Comparison of ENCODE assay signal across 17 cellular contexts in the genomic region with DNA sequence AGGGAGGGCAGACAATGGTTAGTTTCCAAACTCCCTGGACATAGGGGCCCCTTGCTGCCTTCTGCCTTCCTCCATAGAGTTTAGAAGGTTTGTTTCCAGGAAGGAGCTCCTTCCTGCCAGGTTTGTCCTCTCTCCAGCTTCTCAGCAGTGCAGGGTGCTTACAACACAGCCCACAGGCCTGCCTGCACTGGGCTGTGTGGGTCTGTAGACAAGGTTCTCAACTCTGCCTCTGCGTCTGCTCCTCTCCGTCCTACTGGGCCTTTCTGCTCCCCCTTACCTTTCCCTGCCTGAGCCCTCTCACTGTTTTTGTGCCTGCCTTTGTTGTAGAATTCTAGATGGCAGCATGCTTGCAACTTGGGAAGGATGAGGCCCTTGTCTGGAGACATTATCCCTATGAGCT.
DNase-seq lines count a peak whose midpoint lies in the region; ATAC-seq, FAIRE-seq and TF ChIP-seq lines count a peak whose summit lies in the region.
"Had no signal": no experiment of that assay in that cellular context is flagged by ENCODE, and none has a peak within 500 bp of the region (broad histone marks: within the 10 kb centered on the region; RNA-seq: fewer than 3 reads in every experiment).

No MANE protein-coding gene starts in this region.

- TF ChIP-seq EP300 in H1 (IDR thresholded peaks at IDR 0.05; ENCODE audit: borderline replicate concordance in 1 of 2, low read depth in 2 of 2, low read length in 2 of 2): no peak

- H3K23ac ChIP-seq in H1 (ENCODE audit: insufficient read length): no peak overlapping the region

- no peak overlapping the region for H2AK5ac ChIP-seq in H1 (ENCODE audit: low read depth, low read length)

- H3K4me3 ChIP-seq in left ventricle myocardium inferior: no peak overlapping the region
- H3K4me3 ChIP-seq in H1 (ENCODE audit: extremely low read depth in 1 of 4, insufficient read depth in 2 of 4, low read depth in 3 of 4, low read length in 4 of 4): no peak overlapping the region
- no peak overlapping the region for H3K4me3 ChIP-seq in vagina
- H3K4me3 ChIP-seq: breast epithelium had no signal

- H4K8ac ChIP-seq in H1 (ENCODE audit: extremely low read depth, insufficient read depth, low read length): no peak overlapping the region

- peak overlapping the region; percentile 38 for H3K27ac Mint-ChIP-seq in osteocyte (ENCODE audit: unreplicated experiment)
- no peak overlapping the region for H3K27ac Mint-ChIP-seq in activated CD8-positive, alpha-beta T cell treated with anti-CD3 and anti-CD28 coated beads, Interleukin-2, amount 10 ng/mL, durations not matched to agents 7 days and 5 days
- H3K27ac Mint-ChIP-seq: dendritic cell treated with granulocyte-macrophage colony-stimulating factor and Interleukin-4, amounts not matched to agents 40 ng/mL and 50 ng/mL, for 4 days; IgD-negative memory B cell; progenitor cell of endocrine pancreas had no signal

- H3K18ac ChIP-seq in H1 (ENCODE audit: extremely low read depth, low read length): 0 out of 2 replicates have a peak overlapping the region, but pooled peaks have one; percentile 16

- H2BK120ac ChIP-seq in H1 (replicated peaks; ENCODE audit: low read depth, low read length): no peak overlapping the region

- H3K4me1 ChIP-seq in left ventricle myocardium inferior (peaks cover 96% of the 10 kb centered on the region), H1 (replicated peaks in 1 of 4; ENCODE audit: control insufficient read depth in 3 of 4, insufficient read depth in 4 of 4, low read length in 3 of 4) (peaks cover 0 to 6% (median 0%) of the 10 kb centered on the region in 4 experiments; a peak in 3 of 7 replicates), vagina (peaks cover 42% of the 10 kb centered on the region)
- H3K4me1 ChIP-seq: breast epithelium had no signal

- TF ChIP-seq CTCF in left ventricle myocardium inferior (IDR thresholded peaks at IDR 0.05; ENCODE audit: borderline replicate concordance): no peak
- TF ChIP-seq CTCF in H1 (IDR thresholded peaks at IDR 0.05; ENCODE audit: control extremely low read depth in 1 of 3, insufficient read depth in 1 of 3, low read depth in 1 of 3, low read length in 3 of 3): no peak
- no peak for TF ChIP-seq CTCF in osteocyte (IDR thresholded peaks at IDR 0.05)
- no peak for TF ChIP-seq CTCF in vagina (IDR thresholded peaks at IDR 0.05)

- no peak for TF ChIP-seq RAD21 in H1 (IDR thresholded peaks at IDR 0.05 in 1 of 2, conservative IDR thresholded peaks at IDR 0.05 in 1 of 2; ENCODE audit: low read depth in 2 of 2, low read length in 2 of 2)

- no peaks in the 10 kb centered on the region for H4K20me1 ChIP-seq in H1 (replicated peaks in 1 of 2; ENCODE audit: control insufficient read depth in 1 of 2, insufficient read depth in 2 of 2, low read length in 2 of 2)

- H3K79me1 ChIP-seq in H1 (ENCODE audit: low read depth, low read length): no peaks in the 10 kb centered on the region; the same call in 1 of the 2 replicates

- no peaks in the 10 kb centered on the region for H3K23me2 ChIP-seq in H1 (ENCODE audit: low read depth, low read length)

- H3K9me3 Mint-ChIP-seq in osteocyte (ENCODE audit: unreplicated experiment): no peaks in the 10 kb centered on the region
- H3K9me3 Mint-ChIP-seq in activated CD8-positive, alpha-beta T cell treated with anti-CD3 and anti-CD28 coated beads, Interleukin-2, amount 10 ng/mL, durations not matched to agents 7 days and 5 days (ENCODE audit: insufficient read depth): no peaks in the 10 kb centered on the region
- H3K9me3 Mint-ChIP-seq: dendritic cell treated with granulocyte-macrophage colony-stimulating factor and Interleukin-4, amounts not matched to agents 40 ng/mL and 50 ng/mL, for 4 days; IgD-negative memory B cell; nephron had no signal

- peak overlapping the region; percentile 28; the same call in 1 of the 2 replicates for H2BK5ac ChIP-seq in H1 (ENCODE audit: low read depth, low read length)

- no peak overlapping the region for H3K56ac ChIP-seq in H1 (replicated peaks; ENCODE audit: insufficient read length, low read depth, low read length)

- no peak overlapping the region for H3K4ac ChIP-seq in H1 (replicated peaks; ENCODE audit: insufficient read length, low read depth, low read length)

- no peaks in the 10 kb centered on the region for H3K27me3 Mint-ChIP-seq in osteocyte (ENCODE audit: unreplicated experiment)
- H3K27me3 Mint-ChIP-seq in activated CD8-positive, alpha-beta T cell treated with anti-CD3 and anti-CD28 coated beads, Interleukin-2, amount 10 ng/mL, durations not matched to agents 7 days and 5 days (ENCODE audit: low read depth): peaks cover 37% of the 10 kb centered on the region
- H3K27me3 Mint-ChIP-seq: IgD-negative memory B cell had no signal

- H3K36me3 ChIP-seq in left ventricle myocardium inferior: no peaks in the 10 kb centered on the region
- H3K36me3 ChIP-seq in H1 (ENCODE audit: control insufficient read depth in 2 of 4, insufficient read depth in 4 of 4, low read length in 3 of 4): no peaks in the 10 kb centered on the region
- H3K36me3 ChIP-seq in vagina: no peaks in the 10 kb centered on the region
- H3K36me3 ChIP-seq: breast epithelium had no signal

- H3K4me1 Mint-ChIP-seq in osteocyte (ENCODE audit: unreplicated experiment): peaks cover 30% of the 10 kb centered on the region
- H3K4me1 Mint-ChIP-seq in activated CD8-positive, alpha-beta T cell treated with anti-CD3 and anti-CD28 coated beads, Interleukin-2, amount 10 ng/mL, durations not matched to agents 7 days and 5 days (ENCODE audit: low read depth): peaks cover 30% of the 10 kb centered on the region

- H4K5ac ChIP-seq in H1 (ENCODE audit: insufficient read length, low read depth, low read length): no peak overlapping the region

- no peak overlapping the region for H4K91ac ChIP-seq in H1 (replicated peaks; ENCODE audit: insufficient read length, low read length)

- H3K36me3 Mint-ChIP-seq in osteocyte (ENCODE audit: unreplicated experiment): no peaks in the 10 kb centered on the region
- no peaks in the 10 kb centered on the region for H3K36me3 Mint-ChIP-seq in activated CD8-positive, alpha-beta T cell treated with anti-CD3 and anti-CD28 coated beads, Interleukin-2, amount 10 ng/mL, durations not matched to agents 7 days and 5 days (ENCODE audit: low read depth)

- no peak overlapping the region for H3K9ac ChIP-seq in H1 (replicated peaks in 1 of 4; ENCODE audit: extremely low read depth in 1 of 4, low read depth in 3 of 4, low read length in 3 of 4)

- no peak for DNase-seq in left ventricle myocardium inferior
- DNase-seq in left cardiac atrium: no peak
- DNase-seq in H1 (ENCODE audit: low read depth in 1 of 2, low spot score in 2 of 2): no peak
- no peak for DNase-seq in osteocyte (ENCODE audit: extremely low spot score, unreplicated experiment)
- no peak for DNase-seq in vagina (ENCODE audit: extremely low spot score in 2 of 2)
- DNase-seq in activated CD8-positive, alpha-beta T cell treated with anti-CD3 and anti-CD28 coated beads, Interleukin-2, amount 10 ng/mL, durations not matched to agents 7 days and 5 days: no peak
- no peak for DNase-seq in medulla oblongata (ENCODE audit: extremely low spot score)
- DNase-seq: GF-D8, NCI-H1417 treated with DMSO at 0.1 percent for 48 hours had no signal

- no peak overlapping the region for H3K14ac ChIP-seq in H1 (ENCODE audit: insufficient read length)

- ATAC-seq in left cardiac atrium (no peak), GM18873 (IDR thresholded peaks at IDR 0.05; ENCODE audit: low FRiP score, unreplicated experiment) (no peak)
- no peak for ATAC-seq in activated CD8-positive, alpha-beta T cell treated with anti-CD3 and anti-CD28 coated beads, Interleukin-2, amount 10 ng/mL, durations not matched to agents 7 days and 5 days

- H3K79me2 ChIP-seq in H1 (ENCODE audit: control insufficient read depth in 1 of 2, insufficient read depth in 2 of 2, low read length in 2 of 2): peaks cover 0 to 1% of the 10 kb centered on the region in 2 experiments; a peak in 1 of 4 replicates

- H3K27ac ChIP-seq in left ventricle myocardium inferior (replicated peaks): peak overlapping the region; percentile 94
- no peak overlapping the region for H3K27ac ChIP-seq in H1 (ENCODE audit: low read depth, low read length)
- H3K27ac ChIP-seq in vagina: peak overlapping the region; percentile 30

- H2BK15ac ChIP-seq in H1 (ENCODE audit: low read length): peak overlapping the region; percentile 75; the same call in 1 of the 2 replicates

- H3K9me3 ChIP-seq in left ventricle myocardium inferior (replicated peaks): no peaks in the 10 kb centered on the region
- H3K9me3 ChIP-seq in H1 (ENCODE audit: insufficient read depth in 2 of 2, low read depth in 1 of 2, low read length in 1 of 2): no peaks in the 10 kb centered on the region
- no peaks in the 10 kb centered on the region for H3K9me3 ChIP-seq in vagina
- H3K9me3 ChIP-seq: breast epithelium had no signal

- WGBS in H1 (ENCODE audit: extremely low coverage in 1 of 2, insufficient coverage in 1 of 2, insufficient read length in 1 of 2, insufficient replicate concordance in 2 of 2, low coverage in 1 of 2, low lambda C conversion rate in 2 of 2, missing lambda C conversion rate in 1 of 2), 2 experiments: 54% methylated on average over 2 of the region's 2 CpGs; no CpG with 5 or more reads in 1 of the 2 experiments

- no peak overlapping the region for H2AFZ ChIP-seq in H1 (ENCODE audit: low read length)

- H3K4me3 Mint-ChIP-seq in osteocyte (ENCODE audit: unreplicated experiment): no peak overlapping the region
- no peak overlapping the region for H3K4me3 Mint-ChIP-seq in activated CD8-positive, alpha-beta T cell treated with anti-CD3 and anti-CD28 coated beads, Interleukin-2, amount 10 ng/mL, durations not matched to agents 7 days and 5 days
- H3K4me3 Mint-ChIP-seq: dendritic cell treated with granulocyte-macrophage colony-stimulating factor and Interleukin-4, amounts not matched to agents 40 ng/mL and 50 ng/mL, for 4 days; IgD-negative memory B cell; nephron had no signal

- H2BK20ac ChIP-seq in H1 (ENCODE audit: low read length): peak overlapping the region; percentile 56; the same call in 1 of the 2 replicates

- intact Hi-C loops in left ventricle myocardium inferior (cut with micrococcal nuclease): loop anchor here (5.0 kb wide), 2 partner anchors 81 to 119 kb away; no protein-coding TSS in a partner anchor
- intact Hi-C loops in left cardiac atrium (cut with DNase I): loop anchor here (2.0 kb wide), 2 partner anchors 120 to 126 kb away; no protein-coding TSS in a partner anchor
- intact Hi-C loops in vagina (cut with DNase I): loop anchor here (5.0 kb wide), 1 partner anchor 81 kb away; no protein-coding TSS in a partner anchor

- no peak for TF ChIP-seq POLR2A in H1 (IDR thresholded peaks at IDR 0.05; ENCODE audit: control extremely low read depth in 1 of 2, low read depth in 2 of 2, low read length in 2 of 2)
- TF ChIP-seq POLR2A in vagina (IDR thresholded peaks at IDR 0.05): no peak

- no peak for FAIRE-seq in H1 (lab: Jason Lieb, UNC)
- FAIRE-seq: keratinocyte, TTC549 had no signal

- H3K4me2 ChIP-seq in H1 (ENCODE audit: insufficient read depth in 1 of 2, low read depth in 2 of 2, low read length in 2 of 2): no peak overlapping the region

- POLR2A ChIA-PET in H1 (lab: Charles Lee; ENCODE audit: partially characterized antibody): interaction anchor here (0.7 to 2.1 kb wide), 4 partner anchors 10 to 212 kb away, joined by 3 to 17 read pairs (median 3); a partner anchor contains a TSS
- POLR2A ChIA-PET in activated CD8-positive, alpha-beta T cell treated with anti-CD3 and anti-CD28 coated beads, Interleukin-2, amount 10 ng/mL, durations not matched to agents 7 days and 5 days (lab: Charles Lee): no interaction called here

- H2BK12ac ChIP-seq in H1 (ENCODE audit: low read depth, low read length): peak overlapping the region; percentile 82; the same call in 1 of the 2 replicates

- CTCF ChIA-PET in H1 (lab: Charles Lee; ENCODE audit: partially characterized antibody): interaction anchor here (0.5 to 7.4 kb wide), 47 partner anchors 8 to 240 kb away, joined by 3 to 108 read pairs (median 4); a partner anchor contains a TSS
- CTCF ChIA-PET in activated CD8-positive, alpha-beta T cell treated with anti-CD3 and anti-CD28 coated beads, Interleukin-2, amount 10 ng/mL, durations not matched to agents 7 days and 5 days (lab: Charles Lee): interaction anchor here (0.9 to 2.8 kb wide), 12 partner anchors 10 to 127 kb away, joined by 3 to 16 read pairs (median 6); no protein-coding TSS in a partner anchor

- H3K27me3 ChIP-seq in left ventricle myocardium inferior (ENCODE audit: low read depth) (no peaks in the 10 kb centered on the region), H1 (replicated peaks in 1 of 4; ENCODE audit: control insufficient read depth in 3 of 4, extremely low read depth in 1 of 4, insufficient read depth in 3 of 4, low read length in 3 of 4) (no peaks in the 10 kb centered on the region), vagina (no peaks in the 10 kb centered on the region)
- H3K27me3 ChIP-seq: breast epithelium had no signal
